10 cellular contexts compared by ENCODE assay signal in genomic region chr11:47590026-47590861, GRCh38. TPM values are rescaled to one million over a fixed set of nuclear protein-coding genes. Genes with fewer than 3 reads are reported as not detected.
DNase-seq lines count a peak whose midpoint lies in the region; ATAC-seq and TF ChIP-seq lines count a peak whose summit lies in the region.
"Had no signal": no experiment of that assay in that cellular context is flagged by ENCODE, and none has a peak within 500 bp of the region (broad histone marks: within the 10 kb centered on the region; RNA-seq: fewer than 3 reads in every experiment).

No MANE protein-coding gene starts in this region.

- no peak overlapping the region for H4K91ac ChIP-seq in neuronal stem cell (ENCODE audit: low read depth, low read length, poor library complexity)

- ATAC-seq in upper lobe of left lung (ENCODE audit: low FRiP score in 2 of 2) (no peak), HG02798 (IDR thresholded peaks at IDR 0.05; ENCODE audit: poor library complexity, unreplicated experiment) (no peak)

- H3K36me3 ChIP-seq in fibroblast of lung (ENCODE audit: control insufficient read depth, insufficient read depth, low read length), result no peaks in the 10 kb centered on the region
- H3K36me3 ChIP-seq in neuronal stem cell (replicated peaks in 1 of 2; ENCODE audit: control insufficient read depth in 2 of 2, insufficient read depth in 2 of 2, low read length in 2 of 2), result peaks cover 0 to 1% of the 10 kb centered on the region in 2 donors
- peaks cover 0 to under 1% (median 0%) of the 10 kb centered on the region in 4 donors for H3K36me3 ChIP-seq in upper lobe of left lung

- no CpG with 5 or more reads among the region's 114 CpGs for WGBS in neuronal stem cell (ENCODE audit: extremely low coverage in 2 of 2, insufficient read length in 2 of 2, insufficient replicate concordance in 1 of 2), 2 donors
- WGBS in upper lobe of left lung, 2 donors, result 68 to 72% methylated on average over 82 to 94 of the region's 114 CpGs

- H3K4me1 ChIP-seq in fibroblast of lung (ENCODE audit: control insufficient read depth, extremely low read depth, insufficient read depth, low read length) (no peaks in the 10 kb centered on the region), neuronal stem cell (ENCODE audit: control insufficient read depth in 2 of 2, insufficient read depth in 1 of 2, low read depth in 1 of 2, low read length in 2 of 2) (peaks cover 11 to 26% of the 10 kb centered on the region in 2 donors), upper lobe of left lung (peaks cover 10 to 27% (median 11%) of the 10 kb centered on the region in 4 donors)

- no peak overlapping the region for H2BK15ac ChIP-seq in neuronal stem cell (ENCODE audit: low read length)

- H3K9ac ChIP-seq in fibroblast of lung (ENCODE audit: insufficient read depth, low read length) (no peak overlapping the region), neuronal stem cell (ENCODE audit: low read depth, low read length, poor library complexity) (peak overlapping the region; percentile 57)

- H4K20me1 ChIP-seq in fibroblast of lung (ENCODE audit: control insufficient read depth, extremely low read depth, insufficient read depth, low read length), result no peaks in the 10 kb centered on the region

- H3K4ac ChIP-seq in neuronal stem cell (ENCODE audit: low read length), result no peak overlapping the region

- H3K4me3 ChIP-seq in astrocyte of the cerebellum (ENCODE audit: low read depth, low read length) (peak overlapping the region; percentile 20), fibroblast of lung (replicated peaks in 1 of 4; ENCODE audit: control extremely low read depth in 1 of 4, insufficient read depth in 1 of 4, low read depth in 3 of 4, low read length in 4 of 4) (no peak overlapping the region), neuronal stem cell (ENCODE audit: low read length in 2 of 2) (no peak overlapping the region), upper lobe of left lung (peak overlapping the region in 3 of 4 donors; percentile 19 to 39 (median 29))

- in situ Hi-C loops in astrocyte of the cerebellum (cut with HindIII; ENCODE audit: low sequenced_read_pairs), result no loop called here

- no peak overlapping the region for H2BK120ac ChIP-seq in neuronal stem cell (ENCODE audit: low read depth, low read length)

- H4K8ac ChIP-seq in neuronal stem cell (ENCODE audit: low read depth, low read length), result no peak overlapping the region

- peaks cover 4% of the 10 kb centered on the region for H3K79me1 ChIP-seq in neuronal stem cell (ENCODE audit: low read depth, low read length)

- TF ChIP-seq CTCF in astrocyte of the cerebellum (IDR thresholded peaks at IDR 0.05; ENCODE audit: low read depth, low read length, missing control alignments), result no peak
- TF ChIP-seq CTCF in fibroblast of lung (conservative IDR thresholded peaks at IDR 0.05 in 1 of 2, IDR thresholded peaks at IDR 0.05 in 1 of 2; ENCODE audit: low read depth in 1 of 2, low read length in 2 of 2), result no peak
- TF ChIP-seq CTCF in upper lobe of left lung (IDR thresholded peaks at IDR 0.05), result no peak

- H3K27me3 ChIP-seq in fibroblast of lung (ENCODE audit: control insufficient read depth, insufficient read depth, low read length) (peaks cover 40% of the 10 kb centered on the region), neuronal stem cell (ENCODE audit: control insufficient read depth in 3 of 3, insufficient read depth in 3 of 3, low read depth in 1 of 3, low read length in 3 of 3) (peaks cover 0 to 19% (median 3%) of the 10 kb centered on the region in 3 experiments), upper lobe of left lung (peaks cover 0 to 28% (median 13%) of the 10 kb centered on the region in 4 donors)

- H2AK5ac ChIP-seq in neuronal stem cell (ENCODE audit: low read depth, low read length), result no peak overlapping the region

- H3K4me2 ChIP-seq in fibroblast of lung (ENCODE audit: extremely low read depth, insufficient read depth, low read length) (no peak overlapping the region), neuronal stem cell (ENCODE audit: insufficient read depth, low read length, poor library complexity, severe bottlenecking) (no peak overlapping the region)

- no peak overlapping the region for H2BK12ac ChIP-seq in neuronal stem cell (ENCODE audit: low read length)

- H2AFZ ChIP-seq in fibroblast of lung (ENCODE audit: low read length) (peak overlapping the region; percentile 15), neuronal stem cell (ENCODE audit: low read length) (no peak overlapping the region)

- H3K9me3 ChIP-seq in fibroblast of lung (ENCODE audit: control insufficient read depth, insufficient read depth, low read depth, low read length), result no peaks in the 10 kb centered on the region
- no peaks in the 10 kb centered on the region for H3K9me3 ChIP-seq in neuronal stem cell (replicated peaks in 1 of 2; ENCODE audit: control insufficient read depth in 2 of 2, insufficient read depth in 1 of 2, low read depth in 1 of 2, low read length in 2 of 2)
- no peaks in the 10 kb centered on the region for H3K9me3 ChIP-seq in upper lobe of left lung

- no peak for DNase-seq in astrocyte of the cerebellum (ENCODE audit: low read depth)
- peak in 1 of 2 donors; percentile 25 for DNase-seq in fibroblast of lung (ENCODE audit: low read depth in 2 of 2)
- DNase-seq in neuronal stem cell (ENCODE audit: low spot score), result no peak
- DNase-seq in upper lobe of left lung, result peak in 1 of 2 donors; percentile 84
- DNase-seq in effector CD8-positive, alpha-beta T cell (lab: John Stamatoyannopoulos, UW), result no peak
- no peak for DNase-seq in activated CD4-positive, alpha-beta T cell treated with anti-CD3 and anti-CD28 coated beads for 4 hours
- DNase-seq: COR-L47, cortex of kidney, NCI-H2029 treated with DMSO at 0.1 percent for 48 hours had no signal

- no peak overlapping the region for H2BK5ac ChIP-seq in neuronal stem cell (ENCODE audit: low read length)

- no peaks in the 10 kb centered on the region for H3K79me2 ChIP-seq in fibroblast of lung (ENCODE audit: control insufficient read depth, insufficient read depth, low read length)

- H3K23ac ChIP-seq in neuronal stem cell (ENCODE audit: low read depth, low read length, poor library complexity), result no peak overlapping the region

- TF ChIP-seq POLR2A in upper lobe of left lung (IDR thresholded peaks at IDR 0.05), result no peak

- H3K18ac ChIP-seq in neuronal stem cell (ENCODE audit: low read length), result no peak overlapping the region

- no peak overlapping the region for H3K14ac ChIP-seq in neuronal stem cell (ENCODE audit: low read length)

- no peak for TF ChIP-seq EP300 in upper lobe of left lung (IDR thresholded peaks at IDR 0.05)

- H3K27ac ChIP-seq in fibroblast of lung (ENCODE audit: insufficient read depth, low read length) (no peak overlapping the region), neuronal stem cell (replicated peaks; ENCODE audit: low read length) (no peak overlapping the region), upper lobe of left lung (no peak overlapping the region)

RNA-seq across cellular contexts. Expression of gene FAM180B, which starts 3.8 kb away (rescaled TPM):
- total RNA-seq in fibroblast of lung (not detected in 2 replicates), upper lobe of left lung (under 1 TPM in 2 of 6 donors, not detected in 4; 0.14 to 0.30 TPM)
- polyA plus RNA-seq in fibroblast of lung, result not detected in 2 replicates
- not detected in 2 replicates for polyA plus RNA-seq in fibroblast of lung (2012)
- not detected in 2 replicates for polyA minus RNA-seq in fibroblast of lung (ENCODE audit: low replicate concordance)
- not detected for polyA plus RNA-seq in neuronal stem cell (2013, experiment 1 of 2)
- polyA plus RNA-seq in neuronal stem cell (2013, experiment 2 of 2), result not detected

RNA-seq across cellular contexts. Expression of gene C1QTNF4, which starts 4.0 kb away (rescaled TPM):
- total RNA-seq in fibroblast of lung, result under 0.01 TPM in 2 replicates
- polyA plus RNA-seq in fibroblast of lung, result 0.03 TPM in 1 of 2 replicates, not detected in the other
- 0.46 TPM in 1 of 2 replicates, not detected in the other for polyA plus RNA-seq in fibroblast of lung (2012)
- polyA minus RNA-seq in fibroblast of lung (ENCODE audit: low replicate concordance), result not detected in 2 replicates
- 8.5 TPM for polyA plus RNA-seq in neuronal stem cell (2013, experiment 1 of 2)
- polyA plus RNA-seq in neuronal stem cell (2013, experiment 2 of 2), result 8.0 TPM
- total RNA-seq in upper lobe of left lung, result 1 to 10 TPM in 1 of 6 donors, under 1 TPM in 3, not detected in 2; 0.46 to 2.1 (median 0.78) TPM

RNA-seq across cellular contexts. Expression of gene NDUFS3, which starts 11.4 kb away (rescaled TPM):
- total RNA-seq in fibroblast of lung (76.5 and 78.8 TPM in 2 replicates), upper lobe of left lung (10 to 100 TPM; 42.5 to 92.6 (median 72.2) TPM)
- 113 and 164 TPM in 2 replicates for polyA plus RNA-seq in fibroblast of lung
- polyA plus RNA-seq in fibroblast of lung (2012), result 95.1 and 110 TPM in 2 replicates
- 66.2 and 84.8 TPM in 2 replicates for polyA minus RNA-seq in fibroblast of lung (ENCODE audit: low replicate concordance)
- polyA plus RNA-seq in neuronal stem cell (2013, experiment 1 of 2), result 103 TPM
- polyA plus RNA-seq in neuronal stem cell (2013, experiment 2 of 2), result 96.2 TPM

RNA-seq across cellular contexts. Expression of gene KBTBD4, which starts 11.5 kb away (rescaled TPM):
- total RNA-seq in fibroblast of lung (17.7 and 20.0 TPM in 2 replicates), upper lobe of left lung (10 to 100 TPM in 5 of 6 donors, 1 to 10 TPM in 1; 3.1 to 22.2 (median 17.4) TPM)
- 19.9 and 21.7 TPM in 2 replicates for polyA plus RNA-seq in fibroblast of lung
- polyA plus RNA-seq in fibroblast of lung (2012), result 17.1 and 19.6 TPM in 2 replicates
- polyA minus RNA-seq in fibroblast of lung (ENCODE audit: low replicate concordance), result 39.5 and 51.3 TPM in 2 replicates
- 7.3 TPM for polyA plus RNA-seq in neuronal stem cell (2013, experiment 1 of 2)
- 6.9 TPM for polyA plus RNA-seq in neuronal stem cell (2013, experiment 2 of 2)

RNA-seq across cellular contexts. Expression of gene PTPMT1, which starts 24.8 kb away (rescaled TPM):
- total RNA-seq in fibroblast of lung (58.6 and 84.9 TPM in 2 replicates), upper lobe of left lung (100 to 1,000 TPM in 2 of 6 donors, 10 to 100 TPM in 4; 69.1 to 188 (median 89.9) TPM)
- polyA plus RNA-seq in fibroblast of lung, result 47.8 and 55.4 TPM in 2 replicates
- polyA plus RNA-seq in fibroblast of lung (2012), result 63.1 and 71.9 TPM in 2 replicates
- 12.2 and 20.1 TPM in 2 replicates for polyA minus RNA-seq in fibroblast of lung (ENCODE audit: low replicate concordance)
- 58.3 TPM for polyA plus RNA-seq in neuronal stem cell (2013, experiment 1 of 2)
- polyA plus RNA-seq in neuronal stem cell (2013, experiment 2 of 2), result 60.4 TPM

Comparison
In these comparisons a context has a peak if more than half of its experiments do, and no peak if none do; other contexts are left out.
1. H3K4me3 ChIP-seq: peak in astrocyte of the cerebellum (single experiment) and upper lobe of left lung (3 of 4); none in fibroblast of lung (0 of 4) and neuronal stem cell (0 of 2).